17 cellular contexts compared by ENCODE assay signal in the genomic region with DNA sequence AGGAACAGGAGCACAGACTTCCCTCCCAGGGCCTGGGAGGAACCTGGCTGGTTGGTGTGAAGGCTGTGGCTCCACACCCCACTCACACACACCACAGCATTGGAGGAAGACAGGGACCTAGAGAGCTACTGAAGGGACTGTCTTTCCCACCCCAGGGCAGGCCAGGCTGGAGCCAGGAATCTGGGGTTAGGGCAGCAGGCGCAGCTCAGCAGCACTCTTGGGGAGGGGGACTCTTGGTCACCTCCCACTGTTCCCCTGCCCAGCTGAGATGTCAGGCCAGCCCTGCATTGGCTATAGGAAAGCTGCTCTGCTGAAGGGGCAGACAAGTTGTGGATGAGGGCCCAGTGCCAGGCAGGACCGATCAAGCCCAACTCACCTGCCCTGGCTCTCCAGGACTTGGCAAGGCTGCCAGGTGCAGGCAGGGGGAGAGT. TPM values are rescaled to one million over a fixed set of nuclear protein-coding genes. Genes with fewer than 3 reads are reported as not detected.
"Had no signal": no experiment of that assay in that cellular context is flagged by ENCODE, and none has a peak within 500 bp of the region (broad histone marks: within the 10 kb centered on the region; RNA-seq: fewer than 3 reads in every experiment).

No MANE protein-coding gene starts in this region.

- H3K9me3 ChIP-seq: esophagus squamous epithelium, left lung, pancreas, tibial nerve had no signal

- H3K9me3 Mint-ChIP-seq: activated B cell treated with CpG ODN at 0.5 μM for 24 hours; activated CD4-positive, alpha-beta T cell treated with anti-CD3 and anti-CD28 coated beads, Interleukin-2, amount 10 ng/mL, durations not matched to agents 7 days and 5 days; activated naive CD4-positive, alpha-beta T cell treated with anti-CD3 and anti-CD28 coated beads, Interleukin-2, amount 50 U/mL, for 24 hours; neural crest cell had no signal

- H3K4me3 Mint-ChIP-seq: activated B cell treated with CpG ODN at 0.5 μM for 24 hours; activated CD4-positive, alpha-beta T cell treated with anti-CD3 and anti-CD28 coated beads, Interleukin-2, amount 10 ng/mL, durations not matched to agents 7 days and 5 days; activated naive CD4-positive, alpha-beta T cell treated with anti-CD3 and anti-CD28 coated beads, Interleukin-2, amount 50 U/mL, for 24 hours; neural crest cell had no signal

- H3K27ac ChIP-seq: brain microvascular endothelial cell, esophagus squamous epithelium, left lung, skin epidermis, tibial nerve had no signal

- H3K27me3 ChIP-seq: pancreas had no signal

- H3K36me3 Mint-ChIP-seq: activated naive CD4-positive, alpha-beta T cell treated with anti-CD3 and anti-CD28 coated beads, Interleukin-2, amount 50 U/mL, for 24 hours had no signal

- DNase-seq: activated B cell treated with CpG ODN at 0.5 μM for 24 hours; activated CD4-positive, alpha-beta T cell treated with anti-CD3 and anti-CD28 coated beads, Interleukin-2, amount 10 ng/mL, durations not matched to agents 7 days and 5 days; activated effector memory CD4-positive, alpha-beta T cell treated with Interleukin-2 at 50 U/mL for 16 hours; activated T-cell treated with anti-CD3 and anti-CD28 coated beads for 4 hours; brain microvascular endothelial cell; esophagus squamous epithelium; foreskin fibroblast; head of caudate nucleus; mesendoderm; retina; T-helper 9 cell had no signal

- H3K36me3 ChIP-seq: brain microvascular endothelial cell, esophagus squamous epithelium, left lung, pancreas, tibial nerve had no signal

- H3K27ac Mint-ChIP-seq: activated B cell treated with CpG ODN at 0.5 μM for 24 hours; activated naive CD4-positive, alpha-beta T cell treated with anti-CD3 and anti-CD28 coated beads, Interleukin-2, amount 50 U/mL, for 24 hours had no signal

- H3K4me3 ChIP-seq: esophagus squamous epithelium, left lung, pancreas, skin epidermis, tibial nerve had no signal

- H3K27me3 Mint-ChIP-seq: activated naive CD4-positive, alpha-beta T cell treated with anti-CD3 and anti-CD28 coated beads, Interleukin-2, amount 50 U/mL, for 24 hours had no signal

- ATAC-seq: left lung, pancreas had no signal

RNA-seq across cellular contexts. Expression of a gene that starts 1.6 kb away (rescaled TPM):
- total RNA-seq: activated CD4-positive, alpha-beta T cell treated with anti-CD3 and anti-CD28 coated beads, Interleukin-2, amount 10 ng/mL, durations not matched to agents 7 days and 5 days had no signal
